In the genomic region with DNA sequence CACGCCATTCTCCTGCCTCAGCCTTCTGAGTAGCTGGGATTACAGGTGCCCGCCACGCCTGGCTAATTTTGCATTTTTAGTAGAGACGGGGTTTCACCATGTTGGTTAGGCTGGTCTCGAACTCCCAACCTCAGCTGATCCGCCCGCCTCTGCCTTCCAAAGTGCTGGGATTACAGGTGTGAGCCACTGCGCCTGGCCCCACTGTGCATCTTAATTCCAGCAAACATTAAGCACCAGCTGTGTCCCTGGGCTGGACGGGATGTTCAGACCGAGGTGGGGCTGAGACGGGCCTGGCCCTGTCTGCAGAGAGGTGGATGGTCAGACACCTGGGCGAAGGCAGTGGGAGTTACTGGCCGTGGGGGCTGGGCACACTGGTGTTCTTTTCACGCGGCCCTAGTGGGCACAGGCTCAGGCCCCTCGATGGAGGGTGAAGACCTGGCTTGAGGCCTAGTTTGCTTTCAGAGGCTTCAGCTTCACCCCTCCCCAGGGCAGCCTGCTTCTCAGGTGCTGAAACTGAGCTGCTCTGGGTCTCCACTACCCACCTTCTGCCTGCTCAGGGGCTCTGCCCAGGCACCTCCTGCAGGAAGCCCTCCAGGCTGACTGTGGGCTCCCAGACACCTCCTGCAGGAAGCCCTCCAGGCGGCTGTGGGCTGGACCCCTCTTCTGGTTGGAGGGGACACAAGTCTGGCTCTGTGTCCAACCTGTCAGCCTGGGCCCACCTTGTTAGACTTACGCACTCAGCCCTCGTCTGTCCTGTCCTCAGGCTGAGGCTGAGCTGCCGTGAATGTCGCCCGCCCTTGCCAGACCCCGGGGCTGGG, we compare ENCODE assay signal across 1 cellular context.
TF ChIP-seq lines count a peak whose summit lies in the region.

No MANE protein-coding gene starts in this region.

TF ChIP-seq in K562, 482 proteins besides CTCF, POLR2A, EP300 and RAD21:
- TF ChIP-seq SMARCA5 (IDR thresholded peaks at IDR 0.05), result 0 out of 2 replicates have a peak, but pooled peaks have one; percentile 48
- TF ChIP-seq ZFP36 (IDR thresholded peaks at IDR 0.05; ENCODE audit: low read depth, low read length, partially characterized antibody), result peak; percentile 94
- no peak for TF ChIP-seq SMC3 (conservative IDR thresholded peaks at IDR 0.05; ENCODE audit: insufficient read depth, low read depth, low read length)
